ENCODE assay signal across 5 cellular contexts in the genomic region with DNA sequence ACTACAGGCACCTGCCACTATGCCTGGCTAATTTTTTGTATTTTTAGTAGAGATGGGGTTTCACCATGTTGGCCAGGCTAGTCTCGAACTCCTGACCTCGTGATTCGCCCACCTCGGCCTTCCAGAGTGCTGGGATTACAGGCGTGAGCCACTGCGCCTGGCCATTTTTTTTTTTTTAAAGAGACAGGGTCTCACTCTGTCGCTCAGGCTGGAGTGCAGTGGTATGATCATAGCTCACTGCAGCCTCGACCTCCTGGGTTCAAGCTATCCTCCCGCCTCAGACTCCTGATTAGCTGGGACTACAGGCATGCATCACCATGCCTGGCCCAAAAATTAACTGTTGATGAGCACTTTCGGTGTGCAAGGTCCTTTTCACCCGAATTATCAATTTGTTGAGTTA. TPM values are rescaled to one million over a fixed set of nuclear protein-coding genes. Genes with fewer than 3 reads are reported as not detected.
"Had no signal": no experiment of that assay in that cellular context is flagged by ENCODE, and none has a peak within 500 bp of the region (broad histone marks: within the 10 kb centered on the region; RNA-seq: fewer than 3 reads in every experiment).

No MANE protein-coding gene starts in this region.

RNA-seq across cellular contexts. Expression of gene NPHS1, which starts 16.2 kb away (rescaled TPM):
- total RNA-seq: HepG2, HT-29, HT1080, IMR-90 had no signal
- polyA plus RNA-seq: HepG2, IgD-negative memory B cell, IMR-90 had no signal

RNA-seq across cellular contexts. Expression of gene KIRREL2, which starts 20.6 kb away (rescaled TPM):
- total RNA-seq: HT-29, HT1080, IMR-90 had no signal
- polyA plus RNA-seq: IgD-negative memory B cell, IMR-90 had no signal

RNA-seq across cellular contexts. Expression of gene PRODH2, which starts 23.5 kb away (rescaled TPM):
- total RNA-seq: HT-29, HT1080, IMR-90 had no signal
- polyA plus RNA-seq: IgD-negative memory B cell, IMR-90 had no signal

RNA-seq across cellular contexts. Expression of gene APLP1, which starts 32.3 kb away (rescaled TPM):
- polyA plus RNA-seq: IgD-negative memory B cell had no signal
